In the genomic region with DNA sequence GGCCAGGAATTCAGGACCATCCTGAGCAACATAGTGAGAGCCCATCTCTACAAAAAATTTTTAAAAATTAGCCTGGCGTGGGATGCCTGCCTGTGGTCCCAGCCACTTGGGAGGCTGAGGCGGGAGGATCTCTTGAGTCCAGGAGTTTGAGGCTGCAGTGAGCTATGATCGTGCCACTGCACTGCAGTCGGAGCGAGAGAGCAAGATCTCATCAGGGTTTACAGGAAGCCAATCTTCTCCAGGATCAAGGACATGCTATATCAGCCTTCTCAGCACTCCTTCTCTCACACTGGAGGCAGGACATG, we compare ENCODE assay signal across 8 cellular contexts. TPM values are rescaled to one million over a fixed set of nuclear protein-coding genes. Genes with fewer than 3 reads are reported as not detected.
A peak's percentile ranks its signal among the peaks of the same experiment; 100 is the strongest.
DNase-seq lines count a peak whose midpoint lies in the region; ATAC-seq, FAIRE-seq and TF ChIP-seq lines count a peak whose summit lies in the region.

No MANE protein-coding gene starts in this region.

- ATAC-seq in A549 (no peak), body of pancreas (no peak), GM21390 (IDR thresholded peaks at IDR 0.05; ENCODE audit: unreplicated experiment) (no peak), HG03135 (IDR thresholded peaks at IDR 0.05; ENCODE audit: unreplicated experiment) (no peak), HG02623 (IDR thresholded peaks at IDR 0.05; ENCODE audit: unreplicated experiment) (no peak)

- whole genome bisulfite sequencing in A549 (ENCODE audit: missing lambda C conversion rate), result 59% methylated on average over 5 of the region's 5 CpGs
- 62 to 79% methylated on average over 5 of the region's 5 CpGs for WGBS in body of pancreas, 2 donors

- H3K4me3 ChIP-seq in A549 (peak overlapping the region; percentile 83; the same call in 2 of the 3 replicates), HL-60 (replicated peaks; ENCODE audit: insufficient read depth, low read length) (peak overlapping the region; percentile 5), body of pancreas (no peak overlapping the region), mucosa of stomach (ENCODE audit: low read length) (no peak overlapping the region)

- DNase-seq in A549 (ENCODE audit: low read depth in 1 of 2, low spot score in 1 of 2) (no peak), HL-60 (ENCODE audit: low read depth in 1 of 2, low spot score in 1 of 2) (no peak), body of pancreas (no peak), GM19239 (ENCODE audit: insufficient read length, low spot score) (no peak)

- TF ChIP-seq CTCF in A549 (IDR thresholded peaks at IDR 0.05) (no peak), HL-60 (IDR thresholded peaks at IDR 0.05; ENCODE audit: insufficient read depth, low read length) (no peak), body of pancreas (IDR thresholded peaks at IDR 0.05) (no peak)

- CTCF ChIA-PET in A549 (lab: Yijun Ruan, JAX), result interaction anchor here (0.6 to 5.5 kb wide), 11 partner anchors 8 to 50 kb away, joined by 3 to 30 read pairs (median 3); no protein-coding TSS in a partner anchor

- H3K27ac ChIP-seq in A549, result peak overlapping the region; percentile 68 to 80
- H3K27ac ChIP-seq in HL-60 (replicated peaks), result peak overlapping the region; percentile 50
- peak overlapping the region in 3 of 4 donors; percentile 35 to 77 (median 73) for H3K27ac ChIP-seq in body of pancreas

- H3K4me1 ChIP-seq in A549, result peaks cover 33% of the 10 kb centered on the region
- H3K4me1 ChIP-seq in body of pancreas, result peaks cover 76% of the 10 kb centered on the region
- peaks cover 70% of the 10 kb centered on the region for H3K4me1 ChIP-seq in mucosa of stomach (ENCODE audit: control insufficient read depth, insufficient read depth, low read length)

- POLR2A ChIA-PET in A549 (lab: Yijun Ruan, JAX), result no interaction called here

- H3K9me3 ChIP-seq in A549, result no peaks in the 10 kb centered on the region
- no peaks in the 10 kb centered on the region for H3K9me3 ChIP-seq in body of pancreas
- no peaks in the 10 kb centered on the region for H3K9me3 ChIP-seq in mucosa of stomach (ENCODE audit: control insufficient read depth, low read length)

- no peak for TF ChIP-seq EP300 in A549 (IDR thresholded peaks at IDR 0.05)

- no peaks in the 10 kb centered on the region for H3K27me3 ChIP-seq in HL-60 (ENCODE audit: insufficient read depth, poor library complexity, severe bottlenecking)
- no peaks in the 10 kb centered on the region for H3K27me3 ChIP-seq in body of pancreas
- H3K27me3 ChIP-seq in mucosa of stomach (ENCODE audit: control insufficient read depth, insufficient read depth, low read length), result no peaks in the 10 kb centered on the region

- FAIRE-seq in A549 (lab: Jason Lieb, UNC) (no peak), GM19239 (lab: Jason Lieb, UNC) (no peak)

- intact Hi-C loops in body of pancreas (cut with DNase I), result no loop called here

- H3K9ac ChIP-seq in mucosa of stomach (ENCODE audit: low read length), result peak overlapping the region; percentile 82

- TF ChIP-seq RAD21 in A549 (conservative IDR thresholded peaks at IDR 0.05 in 1 of 2, IDR thresholded peaks at IDR 0.05 in 1 of 2), result no peak

- TF ChIP-seq POLR2A in A549 (IDR thresholded peaks at IDR 0.05; ENCODE audit: low read length) (no peak), body of pancreas (IDR thresholded peaks at IDR 0.05) (no peak)

- H3K4me2 ChIP-seq in A549, result peak overlapping the region; percentile 83

- no peaks in the 10 kb centered on the region for H3K36me3 ChIP-seq in body of pancreas (replicated peaks in 1 of 2; ENCODE audit: insufficient read depth in 1 of 2, low read depth in 2 of 2)
- no peaks in the 10 kb centered on the region for H3K36me3 ChIP-seq in mucosa of stomach (ENCODE audit: control insufficient read depth, insufficient read depth, low read length)

TF ChIP-seq in A549, 52 proteins besides CTCF, POLR2A, EP300 and RAD21:
- TF ChIP-seq GATA3 (IDR thresholded peaks at IDR 0.05; ENCODE audit: borderline replicate concordance) (no peak), ZFP36 (IDR thresholded peaks at IDR 0.05; ENCODE audit: borderline replicate concordance, partially characterized antibody) (no peak), FOSB (CRISPR knock-in tag; IDR thresholded peaks at IDR 0.05) (no peak), CBX8 (IDR thresholded peaks at IDR 0.05) (no peak), TP53 (CRISPR knock-in tag; IDR thresholded peaks at IDR 0.05) (no peak), KDM5A (IDR thresholded peaks at IDR 0.05) (no peak), JUN (IDR thresholded peaks at IDR 0.05) (no peak), EHMT2 (IDR thresholded peaks at IDR 0.05; ENCODE audit: low read depth) (no peak), FOSL2 (IDR thresholded peaks at IDR 0.05) (no peak), FOSL2 (CRISPR knock-in tag; IDR thresholded peaks at IDR 0.05) (no peak), NFE2L2 (conservative IDR thresholded peaks at IDR 0.05; ENCODE audit: low read length) (no peak), RARB (CRISPR knock-in tag; IDR thresholded peaks at IDR 0.05) (no peak), NR3C1 (IDR thresholded peaks at IDR 0.05) (no peak), HOXB5 (CRISPR knock-in tag; IDR thresholded peaks at IDR 0.05) (no peak), RFX5 (IDR thresholded peaks at IDR 0.05) (no peak), ESRRA (IDR thresholded peaks at IDR 0.05; ENCODE audit: borderline replicate concordance, low read length) (no peak), POLR2AphosphoS2 (conservative IDR thresholded peaks at IDR 0.05; ENCODE audit: low read length) (no peak), SREBF2 (IDR thresholded peaks at IDR 0.05) (no peak), JUNB (IDR thresholded peaks at IDR 0.05) (no peak)
- TF ChIP-seq, protein P1, sequence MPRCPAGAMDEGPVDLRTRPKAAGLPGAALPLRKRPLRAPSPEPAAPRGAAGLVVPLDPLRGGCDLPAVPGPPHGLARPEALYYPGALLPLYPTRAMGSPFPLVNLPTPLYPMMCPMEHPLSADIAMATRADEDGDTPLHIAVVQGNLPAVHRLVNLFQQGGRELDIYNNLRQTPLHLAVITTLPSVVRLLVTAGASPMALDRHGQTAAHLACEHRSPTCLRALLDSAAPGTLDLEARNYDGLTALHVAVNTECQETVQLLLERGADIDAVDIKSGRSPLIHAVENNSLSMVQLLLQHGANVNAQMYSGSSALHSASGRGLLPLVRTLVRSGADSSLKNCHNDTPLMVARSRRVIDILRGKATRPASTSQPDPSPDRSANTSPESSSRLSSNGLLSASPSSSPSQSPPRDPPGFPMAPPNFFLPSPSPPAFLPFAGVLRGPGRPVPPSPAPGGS (IDR thresholded peaks at IDR 0.05), result no peak
- TF ChIP-seq, protein P2, sequence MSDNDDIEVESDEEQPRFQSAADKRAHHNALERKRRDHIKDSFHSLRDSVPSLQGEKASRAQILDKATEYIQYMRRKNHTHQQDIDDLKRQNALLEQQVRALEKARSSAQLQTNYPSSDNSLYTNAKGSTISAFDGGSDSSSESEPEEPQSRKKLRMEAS (IDR thresholded peaks at IDR 0.05), result no peak

RNA-seq across cellular contexts. Expression of a gene that starts 0.5 kb away (rescaled TPM):
- polyA plus RNA-seq in A549 (2011; rRNA removed) (3.5 and 4.3 TPM in 2 replicates), A549 (2017; fragmentation: RNase III; extraction: RNeasy Plus Mini Kit Qiagen cat#74134 plus additional on column Dnase treatment) (4.9 to 6.3 TPM (median 5.7 TPM) in 3 replicates)
- polyA plus RNA-seq in A549 (2012; cell fraction: cytosol; rRNA removed), result 7.6 and 8.0 TPM in 2 replicates
- 12.0 and 14.7 TPM in 2 replicates for polyA plus RNA-seq in A549 (2012; cell fraction: nucleus; rRNA removed)
- 3.6 and 5.4 TPM in 2 replicates for polyA minus RNA-seq in A549 (2011; rRNA and poly(A)+ RNA removed)
- 10 to 100 TPM in 1 of 2 donors, 1 to 10 TPM in 1; 6.0 to 10.2 TPM for total RNA-seq in body of pancreas

RNA-seq across cellular contexts. Expression of a gene that starts 2.0 kb away (rescaled TPM):
- polyA plus RNA-seq in A549 (2011; rRNA removed), result 2.1 and 3.9 TPM in 2 replicates
- 5.9 and 7.9 TPM in 2 replicates for polyA plus RNA-seq in A549 (2012; cell fraction: cytosol; rRNA removed)
- polyA plus RNA-seq in A549 (2012; cell fraction: nucleus; rRNA removed), result 14.7 and 25.7 TPM in 2 replicates
- polyA plus RNA-seq in A549 (2017; fragmentation: RNase III; extraction: RNeasy Plus Mini Kit Qiagen cat#74134 plus additional on column Dnase treatment), result 7.8 to 8.5 TPM (median 8.4 TPM) in 3 replicates
- polyA minus RNA-seq in A549 (2011; rRNA and poly(A)+ RNA removed), result 5.6 and 6.2 TPM in 2 replicates
- 10 to 100 TPM; 27.8 to 38.2 TPM for total RNA-seq in body of pancreas

Comparison
In these comparisons a context has a peak if more than half of its experiments do, and no peak if none do; other contexts are left out.
1. H3K4me3 ChIP-seq: peak in A549 (single experiment) and HL-60 (single experiment); none in body of pancreas (0 of 2) and mucosa of stomach (single experiment).
2. Peak in every context shown above with its lines, with median percentiles within 50 percentile points of each other: H3K27ac ChIP-seq.